12 cellular contexts compared by ENCODE assay signal in the genomic region with DNA sequence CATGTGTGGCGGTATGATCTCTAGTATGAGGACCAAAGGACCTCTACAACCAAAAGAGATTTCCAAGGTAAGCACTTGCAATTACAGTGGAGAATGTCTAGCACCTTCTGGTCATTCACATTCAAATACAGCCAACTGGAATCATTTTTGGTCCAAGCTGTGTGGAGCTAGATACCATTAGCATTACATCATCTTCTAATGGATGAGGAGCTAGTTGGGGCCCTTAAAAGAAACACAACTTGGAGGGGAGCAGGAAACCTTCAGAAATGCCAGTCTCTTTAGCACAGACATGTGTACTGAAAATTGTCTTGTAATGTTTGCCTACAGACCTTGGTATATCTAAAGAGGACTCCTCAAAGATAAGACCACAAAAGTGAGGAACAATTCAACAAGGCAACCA.
DNase-seq lines count a peak whose midpoint lies in the region; ATAC-seq, FAIRE-seq and TF ChIP-seq lines count a peak whose summit lies in the region.
"Had no signal": no experiment of that assay in that cellular context is flagged by ENCODE, and none has a peak within 500 bp of the region (broad histone marks: within the 10 kb centered on the region; RNA-seq: fewer than 3 reads in every experiment).

No MANE protein-coding gene starts in this region.

- DNase-seq in SJSA1 (ENCODE audit: low read depth in 1 of 2, low spot score in 2 of 2) (peak in 1 of 2 experiments; percentile 48), glomerular visceral epithelial cell (ENCODE audit: extremely low spot score) (peak; percentile 72), retina (peak; percentile 27), prostate gland (ENCODE audit: low spot score) (no peak), left lobe of liver (ENCODE audit: low spot score) (no peak), iPS-NIHi7 (ENCODE audit: extremely low spot score) (no peak)
- DNase-seq: activated CD8-positive, alpha-beta T cell treated with anti-CD3 and anti-CD28 coated beads, Interleukin-2, amount 10 ng/mL, durations not matched to agents 7 days and 5 days; activated naive CD8-positive, alpha-beta T cell treated with anti-CD3 and anti-CD28 coated beads, Interleukin-2, amount 50 U/mL, for 24 hours; lower lobe of right lung; T-helper 17 cell had no signal

- H3K9me3 ChIP-seq in SJSA1 (replicated peaks) (no peaks in the 10 kb centered on the region), prostate gland (no peaks in the 10 kb centered on the region)
- H3K9me3 ChIP-seq: lower lobe of right lung had no signal

- H3K4me1 ChIP-seq in SJSA1 (replicated peaks) = peaks cover 47% of the 10 kb centered on the region
- H3K4me1 ChIP-seq in prostate gland (replicated peaks) = no peaks in the 10 kb centered on the region

- TF ChIP-seq POLR2A in prostate gland (IDR thresholded peaks at IDR 0.05) = no peak

- intact Hi-C loops in prostate gland (cut with DNase I) = no loop called here

- H3K4me3 ChIP-seq in SJSA1 (no peak overlapping the region), prostate gland (no peak overlapping the region)
- H3K4me3 ChIP-seq: lower lobe of right lung had no signal

- H3K27ac ChIP-seq in SJSA1 = peak overlapping the region; percentile 70
- no peak overlapping the region for H3K27ac ChIP-seq in prostate gland
- H3K27ac ChIP-seq: lower lobe of right lung had no signal

- no peak for ATAC-seq in left lobe of liver
- ATAC-seq in GM18520 (IDR thresholded peaks at IDR 0.05; ENCODE audit: unreplicated experiment) = no peak
- ATAC-seq: activated CD8-positive, alpha-beta T cell treated with anti-CD3 and anti-CD28 coated beads, Interleukin-2, amount 10 ng/mL, durations not matched to agents 7 days and 5 days; activated naive CD8-positive, alpha-beta T cell treated with anti-CD3 and anti-CD28 coated beads, Interleukin-2, amount 50 U/mL, for 24 hours; T-helper 17 cell had no signal

- H3K36me3 ChIP-seq in SJSA1 (no peaks in the 10 kb centered on the region), prostate gland (no peaks in the 10 kb centered on the region)
- H3K36me3 ChIP-seq: lower lobe of right lung had no signal

- peak; percentile 99 for FAIRE-seq in G401.6 (lab: Jason Lieb, UNC)

- 94% methylated on average over 1 of the region's 1 CpG for WGBS in prostate gland

- TF ChIP-seq CTCF in prostate gland (IDR thresholded peaks at IDR 0.05) = no peak

- H3K27me3 ChIP-seq in SJSA1 (replicated peaks) (no peaks in the 10 kb centered on the region), prostate gland (replicated peaks; ENCODE audit: insufficient read depth) (no peaks in the 10 kb centered on the region)

Comparison
In these comparisons a context has a peak if more than half of its experiments do, and no peak if none do; other contexts are left out.
1. DNase-seq: peak in glomerular visceral epithelial cell (single experiment) and retina (single experiment); none in prostate gland (single experiment), left lobe of liver (single experiment) and iPS-NIHi7 (single experiment).